In genomic region chr5:17219006-17219422, GRCh38 we compare ENCODE assay signal across 8 cellular contexts. TPM values are rescaled to one million over a fixed set of nuclear protein-coding genes. Genes with fewer than 3 reads are reported as not detected.
DNase-seq lines count a peak whose midpoint lies in the region; ATAC-seq, FAIRE-seq and TF ChIP-seq lines count a peak whose summit lies in the region.

No MANE protein-coding gene starts in this region.

- intact Hi-C loops in ascending aorta (cut with DNase I) = loop anchor here (2.0 to 10.0 kb wide), 3 partner anchors 84 to 516 kb away; no protein-coding TSS in a partner anchor

- TF ChIP-seq POLR2A in H54 (IDR thresholded peaks at IDR 0.05; ENCODE audit: low read depth, low read length) = no peak

- H3K27me3 ChIP-seq in HUES6 (ENCODE audit: control insufficient read depth, insufficient read depth, low read length) (no peaks in the 10 kb centered on the region), ascending aorta (no peaks in the 10 kb centered on the region), keratinocyte (ENCODE audit: control insufficient read depth, extremely low read depth, insufficient read depth, low read length) (no peaks in the 10 kb centered on the region)

- H3K27ac ChIP-seq in HUES6 (ENCODE audit: low read depth, low read length) (peak overlapping the region; percentile 63; the same call in 1 of the 2 replicates), ascending aorta (peak overlapping the region; percentile 72 to 93), keratinocyte (ENCODE audit: control insufficient read depth, insufficient read depth, low read length) (peak overlapping the region; percentile 82), temporal lobe (ENCODE audit: low read depth, low read length) (peak overlapping the region; percentile 55)

- H3K9ac ChIP-seq in HUES6 (ENCODE audit: low read length) (peak overlapping the region; percentile 83), keratinocyte (ENCODE audit: control insufficient read depth, extremely low read depth, insufficient read depth, low read length) (peak overlapping the region; percentile 90)

- peak overlapping the region; percentile 94 for H3K4me2 ChIP-seq in keratinocyte (ENCODE audit: control insufficient read depth, extremely low read depth, insufficient read depth, low read depth, low read length)

- TF ChIP-seq CTCF in ascending aorta (IDR thresholded peaks at IDR 0.05) = no peak
- no peak for TF ChIP-seq CTCF in keratinocyte (optimal IDR thresholded peaks at IDR 0.05 in 1 of 3, IDR thresholded peaks at IDR 0.05 in 1 of 3, conservative IDR thresholded peaks at IDR 0.05 in 1 of 3; ENCODE audit: extremely low read depth in 1 of 3, insufficient read depth in 2 of 3, low read length in 3 of 3)

- H3K36me3 ChIP-seq in HUES6 (ENCODE audit: control insufficient read depth, insufficient read depth, low read length) (peaks cover 5% of the 10 kb centered on the region; the same call in 1 of the 2 replicates), ascending aorta (no peaks in the 10 kb centered on the region), keratinocyte (ENCODE audit: control insufficient read depth in 2 of 2, extremely low read depth in 1 of 2, insufficient read depth in 2 of 2, low read length in 2 of 2) (peaks cover 2 to 7% of the 10 kb centered on the region in 2 experiments)

- H4K20me1 ChIP-seq in keratinocyte (ENCODE audit: control insufficient read depth, extremely low read depth, insufficient read depth, low read length) = no peaks in the 10 kb centered on the region

- H3K79me2 ChIP-seq in keratinocyte (ENCODE audit: control insufficient read depth, insufficient read depth, low read length) = peaks cover 60% of the 10 kb centered on the region

- peak overlapping the region; percentile 68 for H2AFZ ChIP-seq in keratinocyte (ENCODE audit: control insufficient read depth, low read length)

- FAIRE-seq in keratinocyte (lab: Jason Lieb, UNC) (no peak), H54 (lab: Jason Lieb, UNC) (no peak)

- H3K9me3 ChIP-seq in HUES6 (ENCODE audit: control insufficient read depth, insufficient read depth, low read depth, low read length) (no peaks in the 10 kb centered on the region), ascending aorta (no peaks in the 10 kb centered on the region), keratinocyte (ENCODE audit: control insufficient read depth, low read depth, low read length) (no peaks in the 10 kb centered on the region)

- dilution Hi-C loops in keratinocyte (cut with MboI; ENCODE audit: extremely low pct_ligation_motif_present, low sequenced_read_pairs) = no loop called here

- peak; percentile 8 for ATAC-seq in GM18868 (IDR thresholded peaks at IDR 0.05; ENCODE audit: unreplicated experiment)

- H3K9me1 ChIP-seq in keratinocyte (ENCODE audit: control insufficient read depth, extremely low read depth, insufficient read depth, low read length) = no peaks in the 10 kb centered on the region

- DNase-seq in AG08395 (ENCODE audit: low spot score) = peak; percentile 39
- no peak for DNase-seq in ascending aorta (ENCODE audit: low spot score in 2 of 2)
- DNase-seq in keratinocyte (ENCODE audit: low read depth, low spot score) = no peak
- DNase-seq in H54 (ENCODE audit: insufficient read length, low spot score) = no peak
- DNase-seq in activated CD4-positive, alpha-beta T cell treated with anti-CD3 and anti-CD28 coated beads for 1 hour = no peak

- H3K4me3 ChIP-seq in HUES6 (ENCODE audit: low read depth, low read length) (peak overlapping the region; percentile 87), ascending aorta (peak overlapping the region; percentile 73 to 82), keratinocyte (ENCODE audit: control insufficient read depth in 2 of 3, extremely low read depth in 1 of 3, insufficient read depth in 2 of 3, low read depth in 1 of 3, low read length in 3 of 3) (peak overlapping the region; percentile 88 to 93 (median 89))

- H3K4me1 ChIP-seq in HUES6 (ENCODE audit: control insufficient read depth, insufficient read depth, low read length) (peaks cover 56% of the 10 kb centered on the region), ascending aorta (peaks cover 0 to 2% of the 10 kb centered on the region in 2 donors), keratinocyte (ENCODE audit: control insufficient read depth, extremely low read depth, insufficient read depth, low read length) (peaks cover 39% of the 10 kb centered on the region)

RNA-seq across cellular contexts. Expression of gene BASP1, which starts 1.6 kb away (rescaled TPM):
- total RNA-seq in ascending aorta (69.1 TPM), temporal lobe (337 TPM)
- 112 to 155 TPM (median 127 TPM) in 3 replicates for polyA plus RNA-seq in keratinocyte
- polyA plus RNA-seq in keratinocyte (2011; ENCODE audit: low read depth) = 7.3 TPM
- 162 and 198 TPM in 2 replicates for polyA plus RNA-seq in keratinocyte (2011; cell fraction: cytosol; rRNA removed)
- 97.7 and 103 TPM in 2 replicates for polyA plus RNA-seq in keratinocyte (2011; cell fraction: nucleus; rRNA removed)
- 62.0 and 137 TPM in 2 replicates for polyA plus RNA-seq in keratinocyte (2012; ENCODE audit: low replicate concordance)
- polyA minus RNA-seq in keratinocyte = 12.0 to 36.1 TPM (median 24.9 TPM) in 3 replicates
- 76.9 TPM for polyA minus RNA-seq in keratinocyte (2011; cell fraction: cytosol; rRNA and poly(A)+ RNA removed)
- 19.1 and 25.1 TPM in 2 replicates for polyA minus RNA-seq in keratinocyte (2011; cell fraction: nucleus; rRNA and poly(A)+ RNA removed)
